Comparison of ENCODE assay signal across 8 cellular contexts in genomic region chr3:48685603-48686511, GRCh38. TPM values are rescaled to one million over a fixed set of nuclear protein-coding genes. Genes with fewer than 3 reads are reported as not detected.
DNase-seq lines count a peak whose midpoint lies in the region; ATAC-seq and TF ChIP-seq lines count a peak whose summit lies in the region.

Gene NCKIPSD, minus strand, starts transcription at chr3:48685915. Its CDS starts 108 bp downstream, at chr3:48685807.

- peaks cover 27% of the 10 kb centered on the region for H3K4me1 Mint-ChIP-seq in activated T-cell treated with anti-CD3 and anti-CD28 coated beads, Interleukin-2, amount 50 U/mL, for 24 hours (ENCODE audit: low read depth)

- POLR2A ChIA-PET in Panc1 (lab: Charles Lee) = no interaction called here

- H3K4me3 Mint-ChIP-seq in activated T-cell treated with anti-CD3 and anti-CD28 coated beads, Interleukin-2, amount 50 U/mL, for 24 hours = peak within 1 kb of the TSS; percentile 87

- in situ Hi-C loops in Panc1 (cut with HindIII; ENCODE audit: low pct_unique_long_range_greater_than_20kb, low sequenced_read_pairs) = no loop called here

- peak; percentile 27 for DNase-seq in DMS153 (lab: John Stamatoyannopoulos, UW)
- no peak for DNase-seq in Panc1 (ENCODE audit: low read depth, low spot score)
- peak; percentile 97 for DNase-seq in activated T-cell treated with anti-CD3 and anti-CD28 coated beads, Interleukin-2, amount 50 U/mL, for 24 hours
- DNase-seq in stimulated activated CD8-positive, alpha-beta memory T cell treated with anti-CD3 and anti-CD28 coated beads, Interleukin-7, amount 100 ng/mL, for 48 hours (ENCODE audit: extremely low read depth in 1 of 2, low read depth in 1 of 2) = peak; percentile 76 to 80

- peak within 1 kb of the TSS; percentile 89 for H3K27ac Mint-ChIP-seq in activated T-cell treated with anti-CD3 and anti-CD28 coated beads, Interleukin-2, amount 50 U/mL, for 24 hours

- BruUV-seq in Panc1 (replicated peaks; lab: Mats Ljungman, UMichigan) = no TSS peak

- ATAC-seq in GM21390 (IDR thresholded peaks at IDR 0.05; ENCODE audit: unreplicated experiment) (peak; percentile 71), Panc1 (peak; percentile 90), esophagus mucosa (peak; percentile 92)

- peaks cover 9% of the 10 kb centered on the region for H3K4me1 ChIP-seq in HUES6 (ENCODE audit: control insufficient read depth, insufficient read depth, low read length)
- peaks cover 12% of the 10 kb centered on the region; the same call in 1 of the 2 replicates for H3K4me1 ChIP-seq in Panc1 (ENCODE audit: control insufficient read depth, insufficient read depth, low read length)
- peaks cover 3 to 40% of the 10 kb centered on the region in 2 donors for H3K4me1 ChIP-seq in muscle layer of duodenum (ENCODE audit: control insufficient read depth in 1 of 2, insufficient read depth in 2 of 2, low read length in 2 of 2)

- H3K27ac ChIP-seq in HUES6 (ENCODE audit: low read depth, low read length) (peak within 1 kb of the TSS; percentile 76), Panc1 (ENCODE audit: low read length) (peak within 1 kb of the TSS; percentile 85), muscle layer of duodenum (ENCODE audit: low read length) (peak within 1 kb of the TSS; percentile 49)

- H3K9me3 Mint-ChIP-seq in activated T-cell treated with anti-CD3 and anti-CD28 coated beads, Interleukin-2, amount 50 U/mL, for 24 hours = no peaks in the 10 kb centered on the region

- intact Hi-C loops in Panc1 (cut with micrococcal nuclease; ENCODE audit: unreplicated experiment) = no loop called here

- H3K36me3 ChIP-seq in HUES6 (ENCODE audit: control insufficient read depth, insufficient read depth, low read length) (peaks cover 61% of the 10 kb centered on the region), Panc1 (ENCODE audit: control insufficient read depth, insufficient read depth, low read length) (peaks cover 3% of the 10 kb centered on the region), muscle layer of duodenum (ENCODE audit: control insufficient read depth in 1 of 2, insufficient read depth in 2 of 2, low read length in 2 of 2) (peaks cover 36 to 56% of the 10 kb centered on the region in 2 donors)

- CTCF ChIA-PET in Panc1 (lab: Charles Lee) = interaction anchor here (0.6 to 0.7 kb wide), 2 partner anchors 54 to 79 kb away, joined by 3 to 14 read pairs; no protein-coding TSS in a partner anchor

- H3K9ac ChIP-seq in HUES6 (ENCODE audit: low read length) = peak within 1 kb of the TSS; percentile 96

- peaks cover 66% of the 10 kb centered on the region for H3K36me3 Mint-ChIP-seq in activated T-cell treated with anti-CD3 and anti-CD28 coated beads, Interleukin-2, amount 50 U/mL, for 24 hours (ENCODE audit: low read depth)

- H3K4me3 ChIP-seq in HUES6 (ENCODE audit: low read depth, low read length) = peak within 1 kb of the TSS; percentile 99
- H3K4me3 ChIP-seq in Panc1 (ENCODE audit: low read depth in 2 of 2, low read length in 2 of 2) = peak within 1 kb of the TSS; percentile 69 to 81
- peak within 1 kb of the TSS; percentile 73 to 79 for H3K4me3 ChIP-seq in muscle layer of duodenum (ENCODE audit: low read depth in 1 of 2, low read length in 2 of 2)

- H3K27me3 Mint-ChIP-seq in activated T-cell treated with anti-CD3 and anti-CD28 coated beads, Interleukin-2, amount 50 U/mL, for 24 hours = no peaks in the 10 kb centered on the region

- H3K9me3 ChIP-seq in HUES6 (ENCODE audit: control insufficient read depth, insufficient read depth, low read depth, low read length) = no peaks in the 10 kb centered on the region
- no peaks in the 10 kb centered on the region for H3K9me3 ChIP-seq in Panc1 (ENCODE audit: control insufficient read depth, insufficient read depth, low read depth, low read length)
- H3K9me3 ChIP-seq in muscle layer of duodenum (ENCODE audit: control insufficient read depth in 1 of 2, low read length in 2 of 2) = no peaks in the 10 kb centered on the region

- TF ChIP-seq CTCF in Panc1 (IDR thresholded peaks at IDR 0.05) = peak; percentile 94

- no peaks in the 10 kb centered on the region for H3K27me3 ChIP-seq in HUES6 (ENCODE audit: control insufficient read depth, insufficient read depth, low read length)
- H3K27me3 ChIP-seq in Panc1 (ENCODE audit: control insufficient read depth, insufficient read depth, low read length) = no peaks in the 10 kb centered on the region
- H3K27me3 ChIP-seq in muscle layer of duodenum (ENCODE audit: low read depth, low read length) = no peaks in the 10 kb centered on the region

RNA-seq across cellular contexts. Expression of gene NCKIPSD, which starts in this region (rescaled TPM):
- total RNA-seq in Panc1 (2021; ENCODE audit: unreplicated experiment) = 26.8 TPM
- polyA plus RNA-seq in Panc1 (2012; ENCODE audit: insufficient read length) = 33.1 TPM
- 12.6 TPM for total RNA-seq in esophagus mucosa
